ENCODE assay signal across 15 cellular contexts in the genomic region with DNA sequence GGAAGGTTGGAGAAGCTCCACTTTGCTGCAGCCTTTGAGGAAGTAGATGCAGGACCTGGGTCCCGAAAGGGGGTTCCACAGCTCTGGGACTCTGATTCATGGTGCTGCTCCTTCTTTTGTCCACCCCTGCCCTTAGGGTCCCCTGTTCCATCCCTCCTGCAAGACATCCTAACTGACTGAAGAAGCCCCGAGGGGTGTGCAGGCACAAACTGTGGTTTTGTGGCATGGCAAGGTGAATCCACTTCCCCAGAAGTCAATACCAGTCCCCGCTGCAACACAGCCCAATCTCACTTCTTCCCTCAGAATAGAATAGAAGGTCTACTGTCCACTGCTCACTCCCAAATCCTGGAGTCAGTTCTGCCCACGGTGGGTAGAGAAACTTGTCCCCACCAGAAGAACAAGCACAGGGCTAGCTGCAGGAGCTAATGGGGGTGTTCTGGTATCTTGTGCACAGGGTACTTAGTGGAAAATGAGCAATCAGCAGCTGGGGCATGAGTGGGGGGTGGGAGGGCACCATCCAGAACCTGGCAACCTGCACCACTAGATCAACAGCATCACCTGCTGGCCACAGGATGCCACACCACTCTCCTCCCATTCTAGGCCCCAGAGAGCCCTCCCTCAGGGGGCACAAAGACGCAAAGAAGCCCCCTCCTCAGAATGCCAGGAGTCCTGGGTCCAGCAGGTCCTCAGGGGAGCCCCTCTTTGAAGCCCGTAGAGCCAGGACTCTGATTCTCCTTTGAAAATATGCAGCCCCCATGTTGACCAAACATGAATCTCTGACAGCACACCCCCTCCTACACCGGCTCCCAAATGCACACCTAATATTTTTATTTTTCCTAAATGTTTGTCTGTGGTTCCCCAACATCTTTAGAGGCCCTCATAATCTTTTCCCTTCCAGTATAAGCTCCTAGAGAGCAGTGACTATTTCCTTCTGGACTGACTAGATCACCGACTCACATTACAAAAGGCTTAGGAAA. TPM values are rescaled to one million over a fixed set of nuclear protein-coding genes. Genes with fewer than 3 reads are reported as not detected.
A peak's percentile ranks its signal among the peaks of the same experiment; 100 is the strongest.
DNase-seq lines count a peak whose midpoint lies in the region; ATAC-seq and TF ChIP-seq lines count a peak whose summit lies in the region.
"Had no signal": no experiment of that assay in that cellular context is flagged by ENCODE, and none has a peak within 500 bp of the region (broad histone marks: within the 10 kb centered on the region; RNA-seq: fewer than 3 reads in every experiment).

No MANE protein-coding gene starts in this region.

- H3K4me2 ChIP-seq in SK-N-SH = no peak overlapping the region
- H3K4me2 ChIP-seq in Loucy (ENCODE audit: low read depth, low read length, poor library complexity, severe bottlenecking) = no peak overlapping the region

- no peaks in the 10 kb centered on the region for H3K27me3 ChIP-seq in SK-N-SH (ENCODE audit: insufficient read depth)
- no peaks in the 10 kb centered on the region for H3K27me3 ChIP-seq in Loucy (ENCODE audit: insufficient read depth, low read length, poor library complexity, severe bottlenecking)
- peaks cover 0 to 9% (median 3%) of the 10 kb centered on the region in 3 donors for H3K27me3 ChIP-seq in psoas muscle (ENCODE audit: insufficient read depth in 3 of 3, low read length in 2 of 3)
- no peaks in the 10 kb centered on the region for H3K27me3 ChIP-seq in left lung

- H4K20me1 ChIP-seq in SK-N-SH (ENCODE audit: insufficient read depth) (no peaks in the 10 kb centered on the region), Loucy (ENCODE audit: insufficient read depth, low read length, poor library complexity, severe bottlenecking) (no peaks in the 10 kb centered on the region)

- peak; percentile 48 for TF ChIP-seq RAD21 in SK-N-SH (IDR thresholded peaks at IDR 0.05; ENCODE audit: low read length)

- no peak for TF ChIP-seq CTCF in SK-N-SH (IDR thresholded peaks at IDR 0.05)
- TF ChIP-seq CTCF in Loucy (conservative IDR thresholded peaks at IDR 0.05; ENCODE audit: low read length) = peak; percentile 46; the same call in 1 of the 2 replicates
- peak; percentile 5 for TF ChIP-seq CTCF in psoas muscle (IDR thresholded peaks at IDR 0.05)
- TF ChIP-seq CTCF in left lung (IDR thresholded peaks at IDR 0.05) = no peak

- no peak for TF ChIP-seq EP300 in SK-N-SH (IDR thresholded peaks at IDR 0.05; ENCODE audit: borderline replicate concordance in 1 of 2, low read depth in 1 of 2, low read length in 1 of 2)

- H2AFZ ChIP-seq in SK-N-SH (ENCODE audit: low read depth) (no peak overlapping the region), Loucy (ENCODE audit: low read length) (no peak overlapping the region)

- ATAC-seq in SK-N-SH treated with all-trans-retinoic acid at 6 μM for 48 hours = no peak
- no peak for ATAC-seq in psoas muscle
- no peak for ATAC-seq in left lung

- H3K4me1 ChIP-seq in SK-N-SH (ENCODE audit: control insufficient read depth in 1 of 2, insufficient read depth in 2 of 2, low read depth in 1 of 2, low read length in 1 of 2) = no peaks in the 10 kb centered on the region
- no peaks in the 10 kb centered on the region for H3K4me1 ChIP-seq in Loucy (ENCODE audit: insufficient read depth, low read length, poor library complexity, severe bottlenecking)
- no peaks in the 10 kb centered on the region for H3K4me1 ChIP-seq in psoas muscle
- no peaks in the 10 kb centered on the region for H3K4me1 ChIP-seq in left lung

- no peaks in the 10 kb centered on the region for H3K9me3 ChIP-seq in SK-N-SH
- peaks cover 6% of the 10 kb centered on the region; the same call in 1 of the 2 replicates for H3K9me3 ChIP-seq in Loucy (ENCODE audit: insufficient read depth, low read depth, low read length)
- H3K9me3 ChIP-seq in psoas muscle = no peaks in the 10 kb centered on the region
- H3K9me3 ChIP-seq in left lung = no peaks in the 10 kb centered on the region

- H3K9ac ChIP-seq in SK-N-SH (no peak overlapping the region), Loucy (ENCODE audit: low read depth, low read length, poor library complexity, severe bottlenecking) (no peak overlapping the region)

- no peaks in the 10 kb centered on the region for H3K79me2 ChIP-seq in SK-N-SH (ENCODE audit: insufficient read depth)
- H3K79me2 ChIP-seq in Loucy (ENCODE audit: insufficient read depth, low read length) = no peaks in the 10 kb centered on the region

- POLR2A ChIA-PET in SK-N-SH (lab: Yijun Ruan, JAX) = no interaction called here

- DNase-seq in SK-N-SH (peak; percentile 54), ecto neural progenitor cell (ENCODE audit: low spot score) (peak; percentile 58), psoas muscle (no peak), NCI-H2227 (lab: John Stamatoyannopoulos, UW; ENCODE audit: unreplicated experiment) (no peak), left lung (no peak), mucosa of gallbladder (ENCODE audit: low spot score) (no peak)
- DNase-seq: activated CD4-positive, alpha-beta T cell treated with anti-CD3 and anti-CD28 coated beads, Interleukin-2, amount 50 U/mL, for 1 hour; activated naive CD8-positive, alpha-beta T cell treated with anti-CD3 and anti-CD28 coated beads for 36 hours; mesendoderm had no signal

- CTCF ChIA-PET in SK-N-SH (lab: Yijun Ruan, JAX) = interaction anchor here (0.6 to 2.7 kb wide), 6 partner anchors 10 to 757 kb away, joined by 3 to 9 read pairs (median 4); no protein-coding TSS in a partner anchor

- intact Hi-C loops in psoas muscle (cut with DNase I) (loop anchor here in 1 of 2 donors (5.0 to 10.0 kb wide), 2 partner anchors 694 to 746 kb away; no protein-coding TSS in a partner anchor), left lung (cut with DNase I) (no loop called here)

- H3K4me3 ChIP-seq in SK-N-SH (ENCODE audit: low read depth in 2 of 2, low read length in 1 of 2) = no peak overlapping the region
- no peak overlapping the region for H3K4me3 ChIP-seq in Loucy (ENCODE audit: low read length, poor library complexity, severe bottlenecking)
- H3K4me3 ChIP-seq in psoas muscle = no peak overlapping the region
- H3K4me3 ChIP-seq in left lung = no peak overlapping the region
- H3K4me3 ChIP-seq: SK-N-MC had no signal

- no peak overlapping the region for H3K27ac ChIP-seq in SK-N-SH (ENCODE audit: low read depth in 2 of 2, low read length in 1 of 2)
- H3K27ac ChIP-seq in psoas muscle = no peak overlapping the region
- H3K27ac ChIP-seq in left lung = no peak overlapping the region
- H3K27ac ChIP-seq: SK-N-MC had no signal

- no peaks in the 10 kb centered on the region for H3F3A ChIP-seq in SK-N-SH (replicated peaks; ENCODE audit: insufficient read depth)
- no peaks in the 10 kb centered on the region for H3F3A ChIP-seq in Loucy (ENCODE audit: low read depth)

- no peaks in the 10 kb centered on the region for H3K9me2 ChIP-seq in SK-N-SH
- no peaks in the 10 kb centered on the region for H3K9me2 ChIP-seq in Loucy (replicated peaks; ENCODE audit: low read depth, low read length)

- H3K36me3 ChIP-seq in SK-N-SH (replicated peaks in 1 of 2; ENCODE audit: control insufficient read depth in 1 of 2, insufficient read depth in 2 of 2, low read length in 1 of 2) = no peaks in the 10 kb centered on the region
- H3K36me3 ChIP-seq in Loucy (ENCODE audit: insufficient read depth, low read length) = no peaks in the 10 kb centered on the region
- H3K36me3 ChIP-seq in psoas muscle (ENCODE audit: insufficient read depth in 1 of 2, low read depth in 1 of 2) = no peaks in the 10 kb centered on the region
- H3K36me3 ChIP-seq in left lung = no peaks in the 10 kb centered on the region

- WGBS in SK-N-SH (ENCODE audit: low lambda C conversion rate) = 26% methylated on average over 8 of the region's 8 CpGs
- WGBS in psoas muscle, 3 donors = 69 to 75% (median 72%) methylated on average over 8 of the region's 8 CpGs

TF ChIP-seq in SK-N-SH, 30 proteins besides CTCF, POLR2A, EP300 and RAD21 (continues in another document):
- TF ChIP-seq FOXJ3 (CRISPR knock-in tag; IDR thresholded peaks at IDR 0.05) (no peak), NFIC (IDR thresholded peaks at IDR 0.05; ENCODE audit: borderline replicate concordance) (no peak), MEF2A (IDR thresholded peaks at IDR 0.05; ENCODE audit: borderline replicate concordance, low read depth) (no peak), GABPA (IDR thresholded peaks at IDR 0.05; ENCODE audit: low read depth) (no peak), RFX5 (IDR thresholded peaks at IDR 0.05; ENCODE audit: low read length) (no peak), ELF1 (IDR thresholded peaks at IDR 0.05) (no peak), YY1 (IDR thresholded peaks at IDR 0.05; ENCODE audit: low read depth) (no peak)
- TF ChIP-seq, protein P1, sequence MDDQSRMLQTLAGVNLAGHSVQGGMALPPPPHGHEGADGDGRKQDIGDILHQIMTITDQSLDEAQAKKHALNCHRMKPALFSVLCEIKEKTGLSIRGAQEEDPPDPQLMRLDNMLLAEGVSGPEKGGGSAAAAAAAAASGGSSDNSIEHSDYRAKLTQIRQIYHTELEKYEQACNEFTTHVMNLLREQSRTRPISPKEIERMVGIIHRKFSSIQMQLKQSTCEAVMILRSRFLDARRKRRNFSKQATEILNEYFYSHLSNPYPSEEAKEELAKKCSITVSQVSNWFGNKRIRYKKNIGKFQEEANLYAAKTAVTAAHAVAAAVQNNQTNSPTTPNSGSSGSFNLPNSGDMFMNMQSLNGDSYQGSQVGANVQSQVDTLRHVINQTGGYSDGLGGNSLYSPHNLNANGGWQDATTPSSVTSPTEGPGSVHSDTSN (IDR thresholded peaks at IDR 0.05) = no peak

TF ChIP-seq in SK-N-SH treated with all-trans-retinoic acid at 6 μM for 48 hours, 23 proteins besides CTCF, POLR2A, EP300 and RAD21 (continues in another document):
- TF ChIP-seq, protein P2, sequence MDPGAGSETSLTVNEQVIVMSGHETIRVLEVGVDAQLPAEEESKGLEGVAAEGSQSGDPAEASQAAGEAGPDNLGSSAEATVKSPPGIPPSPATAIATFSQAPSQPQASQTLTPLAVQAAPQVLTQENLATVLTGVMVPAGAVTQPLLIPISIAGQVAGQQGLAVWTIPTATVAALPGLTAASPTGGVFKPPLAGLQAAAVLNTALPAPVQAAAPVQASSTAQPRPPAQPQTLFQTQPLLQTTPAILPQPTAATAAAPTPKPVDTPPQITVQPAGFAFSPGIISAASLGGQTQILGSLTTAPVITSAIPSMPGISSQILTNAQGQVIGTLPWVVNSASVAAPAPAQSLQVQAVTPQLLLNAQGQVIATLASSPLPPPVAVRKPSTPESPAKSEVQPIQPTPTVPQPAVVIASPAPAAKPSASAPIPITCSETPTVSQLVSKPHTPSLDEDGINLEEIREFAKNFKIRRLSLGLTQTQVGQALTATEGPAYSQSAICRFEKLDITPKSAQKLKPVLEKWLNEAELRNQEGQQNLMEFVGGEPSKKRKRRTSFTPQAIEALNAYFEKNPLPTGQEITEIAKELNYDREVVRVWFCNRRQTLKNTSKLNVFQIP (CRISPR knock-in tag; IDR thresholded peaks at IDR 0.05; ENCODE audit: borderline replicate concordance, low read depth) = no peak

RNA-seq across cellular contexts. Expression of a gene that starts 14.1 kb away (rescaled TPM):
- polyA plus RNA-seq in SK-N-SH (2012; rRNA removed) (not detected in 2 replicates), psoas muscle (not detected)
- not detected in 2 replicates for polyA plus RNA-seq in SK-N-SH (2012; cell fraction: cytosol; rRNA removed)
- polyA plus RNA-seq in SK-N-SH (2012; cell fraction: nucleus; rRNA removed) = not detected in 2 replicates
- total RNA-seq in psoas muscle (not detected), left lung (not detected), mucosa of gallbladder (not detected)
- total RNA-seq: activated naive CD8-positive, alpha-beta T cell treated with anti-CD3 and anti-CD28 coated beads for 36 hours; glomerular endothelial cell; renal cortical epithelial cell; temporal lobe had no signal

Comparison
In these comparisons a context has a peak if more than half of its experiments do, and no peak if none do; other contexts are left out.
1. DNase-seq: peak in SK-N-SH (single experiment) and ecto neural progenitor cell (single experiment); none in psoas muscle (0 of 2), NCI-H2227 (single experiment), left lung (0 of 2) and mucosa of gallbladder (single experiment).
2. CTCF ChIP-seq: peak in Loucy (single experiment) and psoas muscle (single experiment); none in SK-N-SH (single experiment) and left lung (0 of 2).